21 cellular contexts compared by ENCODE assay signal in genomic region chr18:79030680-79031079, GRCh38. TPM values are rescaled to one million over a fixed set of nuclear protein-coding genes. Genes with fewer than 3 reads are reported as not detected.
"Had no signal": no experiment of that assay in that cellular context is flagged by ENCODE, and none has a peak within 500 bp of the region (broad histone marks: within the 10 kb centered on the region; RNA-seq: fewer than 3 reads in every experiment).

No MANE protein-coding gene starts in this region.

- H3K36me3 ChIP-seq: heart right ventricle, spleen, thoracic aorta had no signal

- ATAC-seq: heart right ventricle; left colon; naive thymus-derived CD8-positive, alpha-beta T cell had no signal

- H3K27me3 ChIP-seq: spleen had no signal

- DNase-seq: activated CD4-positive, alpha-beta T cell treated with anti-CD3 and anti-CD28 coated beads for 1 hour; activated CD4-positive, alpha-beta T cell treated with anti-CD3 and anti-CD28 coated beads, Interleukin-2, amount 50 U/mL, for 4 hours; activated naive CD4-positive, alpha-beta T cell treated with Interleukin-2 at 50 U/mL for 16 hours; activated naive CD8-positive, alpha-beta T cell treated with anti-CD3 and anti-CD28 coated beads for 36 hours; activated T-cell treated with anti-CD3 and anti-CD28 coated beads, Interleukin-2, amount 50 U/mL, for 48 hours; amniotic stem cell; cerebellar nuclear complex; heart right ventricle; left colon; mesendoderm; naive thymus-derived CD8-positive, alpha-beta T cell; retina; spleen; stimulated activated CD4-positive, alpha-beta T cell treated with anti-CD3 and anti-CD28 coated beads, Interleukin-4, amount 100 ng/mL, for 24 hours; stimulated activated naive CD4-positive, alpha-beta T cell treated with Interleukin-2 at 50 U/mL for 16 hours; T-helper 1 cell had no signal

- H3K4me3 ChIP-seq: coronary artery, heart right ventricle, spleen, thoracic aorta had no signal

- H3K27ac ChIP-seq: coronary artery, heart right ventricle, spleen, thoracic aorta had no signal

- H3K4me1 ChIP-seq: heart right ventricle, spleen had no signal

RNA-seq across cellular contexts. Expression of gene SALL3, which starts 51.1 kb away (rescaled TPM):
- total RNA-seq: activated naive CD8-positive, alpha-beta T cell treated with anti-CD3 and anti-CD28 coated beads for 36 hours; fibroblast of villous mesenchyme; left colon; naive thymus-derived CD8-positive, alpha-beta T cell; osteocyte; spleen; thoracic aorta had no signal
- polyA plus RNA-seq: keratinocyte; naive thymus-derived CD8-positive, alpha-beta T cell; spleen had no signal
